Comparison of ENCODE assay signal across 21 cellular contexts in the genomic region with DNA sequence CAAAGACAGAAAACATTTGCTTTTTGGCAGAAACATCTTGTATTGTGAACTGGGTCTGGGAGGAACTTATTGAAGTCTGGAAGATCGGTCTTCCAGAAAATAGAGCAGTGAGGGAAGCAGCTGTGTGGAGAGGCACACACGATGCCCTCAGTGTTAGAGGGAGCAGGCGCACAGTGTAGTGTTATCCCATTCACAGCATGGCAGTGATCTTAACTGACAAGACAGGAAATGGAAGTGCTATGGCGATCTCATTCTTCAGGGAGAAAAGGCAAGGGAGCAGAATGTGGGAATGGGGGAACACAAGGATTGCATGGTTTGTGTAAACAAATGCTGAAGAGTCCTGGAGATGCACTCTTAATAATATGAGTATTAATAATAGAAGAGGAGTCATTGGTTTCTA.
DNase-seq lines count a peak whose midpoint lies in the region; ATAC-seq and TF ChIP-seq lines count a peak whose summit lies in the region.
"Had no signal": no experiment of that assay in that cellular context is flagged by ENCODE, and none has a peak within 500 bp of the region (broad histone marks: within the 10 kb centered on the region; RNA-seq: fewer than 3 reads in every experiment).

No MANE protein-coding gene starts in this region.

- TF ChIP-seq CTCF in Loucy (conservative IDR thresholded peaks at IDR 0.05; ENCODE audit: low read length) (no peak), choroid plexus epithelial cell (conservative IDR thresholded peaks at IDR 0.05; ENCODE audit: low read depth, low read length) (no peak), neural crest cell (conservative IDR thresholded peaks at IDR 0.05) (no peak), dorsolateral prefrontal cortex (IDR thresholded peaks at IDR 0.05 in 54 of 56, conservative IDR thresholded peaks at IDR 0.05 in 2 of 56; ENCODE audit: low read depth in 1 of 56, partially characterized antibody in 56 of 56) (no peak)

- H3K27me3 ChIP-seq in Loucy (ENCODE audit: insufficient read depth, low read length, poor library complexity, severe bottlenecking) (no peaks in the 10 kb centered on the region), dorsolateral prefrontal cortex (no peaks in the 10 kb centered on the region)
- H3K27me3 ChIP-seq: gastroesophageal sphincter, SJSA1 had no signal

- H3K27ac ChIP-seq in dorsolateral prefrontal cortex, result no peak overlapping the region
- H3K27ac ChIP-seq: A549, gastroesophageal sphincter, psoas muscle, SJSA1 had no signal

- peaks cover 70% of the 10 kb centered on the region for H3K79me2 ChIP-seq in Loucy (ENCODE audit: insufficient read depth, low read length)

- H3K4me1 Mint-ChIP-seq in neural crest cell, result peaks cover 71% of the 10 kb centered on the region

- no peaks in the 10 kb centered on the region for H3K36me3 Mint-ChIP-seq in neural crest cell (ENCODE audit: low read depth)
- H3K36me3 Mint-ChIP-seq: mesothelial cell of epicardium; natural killer cell treated with Interleukin-12 subunit alpha and Interleukin-12 subunit beta and Interleukin-15 and Interleukin-18, amount 100 ng/mL, for 72 hours had no signal

- H3K4me3 Mint-ChIP-seq in neural crest cell, result peak overlapping the region; percentile 3
- H3K4me3 Mint-ChIP-seq: activated B cell treated with CpG ODN at 0.5 μM for 24 hours; activated CD8-positive, alpha-beta T cell treated with anti-CD3 and anti-CD28 coated beads for 36 hours; activated naive CD4-positive, alpha-beta T cell treated with anti-CD3 and anti-CD28 coated beads for 36 hours; mesothelial cell of epicardium; natural killer cell treated with Interleukin-12 subunit alpha and Interleukin-12 subunit beta and Interleukin-15 and Interleukin-18, amount 100 ng/mL, for 72 hours had no signal

- H3F3A ChIP-seq in Loucy (ENCODE audit: low read depth), result peaks cover 7% of the 10 kb centered on the region; the same call in 1 of the 2 replicates

- no peaks in the 10 kb centered on the region for H4K20me1 ChIP-seq in Loucy (ENCODE audit: insufficient read depth, low read length, poor library complexity, severe bottlenecking)

- intact Hi-C loops in dorsolateral prefrontal cortex (cut with DNase I), result no loop called here

- peak overlapping the region; percentile 4 for H3K9ac ChIP-seq in Loucy (ENCODE audit: low read depth, low read length, poor library complexity, severe bottlenecking)

- no peaks in the 10 kb centered on the region for H3K36me3 ChIP-seq in Loucy (ENCODE audit: insufficient read depth, low read length)
- H3K36me3 ChIP-seq: gastroesophageal sphincter, SJSA1 had no signal

- ATAC-seq in HG03159 (IDR thresholded peaks at IDR 0.05; ENCODE audit: unreplicated experiment), result no peak
- ATAC-seq: A549; activated CD8-positive, alpha-beta T cell treated with anti-CD3 and anti-CD28 coated beads for 36 hours; gastroesophageal sphincter; natural killer cell treated with Interleukin-12 subunit alpha and Interleukin-12 subunit beta and Interleukin-15 and Interleukin-18, amount 100 ng/mL, for 72 hours; psoas muscle had no signal

- no peaks in the 10 kb centered on the region for H3K9me2 ChIP-seq in Loucy (replicated peaks; ENCODE audit: low read depth, low read length)

- H3K27me3 Mint-ChIP-seq in neural crest cell (ENCODE audit: low read depth), result no peaks in the 10 kb centered on the region
- H3K27me3 Mint-ChIP-seq: activated B cell treated with CpG ODN at 0.5 μM for 24 hours; activated CD8-positive, alpha-beta T cell treated with anti-CD3 and anti-CD28 coated beads for 36 hours; natural killer cell treated with Interleukin-12 subunit alpha and Interleukin-12 subunit beta and Interleukin-15 and Interleukin-18, amount 100 ng/mL, for 72 hours had no signal

- peak; percentile 42 for DNase-seq in NCI-H510A treated with DMSO at 0.1 percent for 48 hours (lab: John Stamatoyannopoulos, UW)
- no peak for DNase-seq in NCI-H510A (lab: John Stamatoyannopoulos, UW)
- peak; percentile 14 for DNase-seq in choroid plexus epithelial cell (ENCODE audit: low read depth)
- no peak for DNase-seq in neural crest cell (ENCODE audit: low read depth, low spot score)
- no peak for DNase-seq in dorsolateral prefrontal cortex
- no peak for DNase-seq in NOMO-1 treated with dmso at 0.1 percent for 144 hours (lab: John Stamatoyannopoulos, UW; ENCODE audit: unreplicated experiment)
- DNase-seq: activated B cell treated with CpG ODN at 0.5 μM for 24 hours; activated CD8-positive, alpha-beta T cell treated with anti-CD3 and anti-CD28 coated beads for 36 hours; activated naive CD4-positive, alpha-beta T cell treated with anti-CD3 and anti-CD28 coated beads for 36 hours; activated T-cell treated with anti-CD3 and anti-CD28 coated beads, Interleukin-2, amount 50 U/mL, for 1 hour; C1 segment of cervical spinal cord; cortex of kidney; NCI-H187; psoas muscle had no signal

- no peaks in the 10 kb centered on the region for H3K9me3 ChIP-seq in Loucy (ENCODE audit: insufficient read depth, low read depth, low read length)
- H3K9me3 ChIP-seq: A549, gastroesophageal sphincter, psoas muscle, SJSA1 had no signal

- peak overlapping the region; percentile 77 for H3K4me2 ChIP-seq in Loucy (ENCODE audit: low read depth, low read length, poor library complexity, severe bottlenecking)
- H3K4me2 ChIP-seq: A549 had no signal

- H3K27ac Mint-ChIP-seq in neural crest cell (ENCODE audit: unreplicated experiment), result peak overlapping the region; percentile 8
- H3K27ac Mint-ChIP-seq: activated B cell treated with CpG ODN at 0.5 μM for 24 hours; activated CD8-positive, alpha-beta T cell treated with anti-CD3 and anti-CD28 coated beads for 36 hours; activated naive CD4-positive, alpha-beta T cell treated with anti-CD3 and anti-CD28 coated beads for 36 hours; mesothelial cell of epicardium; natural killer cell treated with Interleukin-12 subunit alpha and Interleukin-12 subunit beta and Interleukin-15 and Interleukin-18, amount 100 ng/mL, for 72 hours had no signal

- H3K4me1 ChIP-seq in Loucy (ENCODE audit: insufficient read depth, low read length, poor library complexity, severe bottlenecking), result peaks cover 89% of the 10 kb centered on the region
- H3K4me1 ChIP-seq: psoas muscle, SJSA1 had no signal

- H3K4me3 ChIP-seq in Loucy (ENCODE audit: low read length, poor library complexity, severe bottlenecking) (no peak overlapping the region), choroid plexus epithelial cell (ENCODE audit: low read depth, low read length) (no peak overlapping the region), dorsolateral prefrontal cortex (peak overlapping the region in 3 of 59 donors; percentile 5 to 11 (median 10))
- H3K4me3 ChIP-seq: A549, gastroesophageal sphincter, psoas muscle, SJSA1 had no signal

- no peaks in the 10 kb centered on the region for H3K9me3 Mint-ChIP-seq in neural crest cell
- H3K9me3 Mint-ChIP-seq: activated B cell treated with CpG ODN at 0.5 μM for 24 hours; activated CD8-positive, alpha-beta T cell treated with anti-CD3 and anti-CD28 coated beads for 36 hours; activated naive CD4-positive, alpha-beta T cell treated with anti-CD3 and anti-CD28 coated beads for 36 hours; mesothelial cell of epicardium; natural killer cell treated with Interleukin-12 subunit alpha and Interleukin-12 subunit beta and Interleukin-15 and Interleukin-18, amount 100 ng/mL, for 72 hours had no signal

- no peak overlapping the region for H2AFZ ChIP-seq in Loucy (ENCODE audit: low read length)

Comparison
In these comparisons a context has a peak if more than half of its experiments do, and no peak if none do; other contexts are left out.
1. DNase-seq: peak in NCI-H510A treated with DMSO at 0.1 percent for 48 hours (single experiment) and choroid plexus epithelial cell (single experiment); none in NCI-H510A (single experiment), neural crest cell (single experiment), dorsolateral prefrontal cortex (0 of 10) and NOMO-1 treated with dmso at 0.1 percent for 144 hours (single experiment).